In genomic region chr6:168104636-168105035, GRCh38 we compare ENCODE assay signal across 20 cellular contexts. TPM values are rescaled to one million over a fixed set of nuclear protein-coding genes. Genes with fewer than 3 reads are reported as not detected.
"Had no signal": no experiment of that assay in that cellular context is flagged by ENCODE, and none has a peak within 500 bp of the region (broad histone marks: within the 10 kb centered on the region; RNA-seq: fewer than 3 reads in every experiment).

No MANE protein-coding gene starts in this region.

- ATAC-seq: esophagus mucosa; heart right ventricle; mucosa of descending colon; naive thymus-derived CD8-positive, alpha-beta T cell; stimulated activated effector memory CD8-positive, alpha-beta T cell treated with anti-CD3 and anti-CD28 coated beads, Interleukin-12 subunit alpha, Interleukin-12 subunit beta, amount 100 ng/mL, for 72 hours; stimulated activated naive CD8-positive, alpha-beta T cell treated with anti-CD3 and anti-CD28 coated beads, Interleukin-15, Interleukin-2, amounts not matched to agents 100 U/mL and 50 U/mL, for 24 hours had no signal

- H3K27ac Mint-ChIP-seq: naive thymus-derived CD8-positive, alpha-beta T cell; stimulated activated effector memory CD8-positive, alpha-beta T cell treated with anti-CD3 and anti-CD28 coated beads, Interleukin-12 subunit alpha, Interleukin-12 subunit beta, amount 100 ng/mL, for 72 hours had no signal

- H3K4me3 Mint-ChIP-seq: central memory CD8-positive, alpha-beta T cell; naive thymus-derived CD8-positive, alpha-beta T cell; stimulated activated effector memory CD8-positive, alpha-beta T cell treated with anti-CD3 and anti-CD28 coated beads, Interleukin-12 subunit alpha, Interleukin-12 subunit beta, amount 100 ng/mL, for 72 hours had no signal

- H3K9me3 ChIP-seq: heart right ventricle, mucosa of descending colon, neutrophil, suprapubic skin, thyroid gland had no signal

- DNase-seq: effector memory CD4-positive, alpha-beta T cell; heart right ventricle; hypothalamus; mammary epithelial cell; mucosa of descending colon; small intestine; stimulated activated CD4-positive, alpha-beta T cell treated with anti-CD3 and anti-CD28 coated beads, Interleukin-4, amount 100 ng/mL, for 1 hour; stimulated activated CD8-positive, alpha-beta memory T cell treated with anti-CD3 and anti-CD28 coated beads, Interleukin-4, amount 100 ng/mL, for 48 hours; stimulated activated naive CD8-positive, alpha-beta T cell treated with anti-CD3 and anti-CD28 coated beads, Interleukin-15, Interleukin-2, amounts not matched to agents 100 U/mL and 50 U/mL, for 24 hours; thyroid gland had no signal

- H3K36me3 Mint-ChIP-seq: naive thymus-derived CD8-positive, alpha-beta T cell; stimulated activated effector memory CD8-positive, alpha-beta T cell treated with anti-CD3 and anti-CD28 coated beads, Interleukin-12 subunit alpha, Interleukin-12 subunit beta, amount 100 ng/mL, for 72 hours had no signal

- H3K27ac ChIP-seq: heart right ventricle, neutrophil, suprapubic skin, thyroid gland had no signal

- H3K36me3 ChIP-seq: heart right ventricle, neutrophil, suprapubic skin, thyroid gland had no signal

- H3K4me3 ChIP-seq: heart right ventricle, mucosa of descending colon, suprapubic skin, thyroid gland had no signal

- H3K4me1 Mint-ChIP-seq: central memory CD8-positive, alpha-beta T cell; naive thymus-derived CD8-positive, alpha-beta T cell; stimulated activated effector memory CD8-positive, alpha-beta T cell treated with anti-CD3 and anti-CD28 coated beads, Interleukin-12 subunit alpha, Interleukin-12 subunit beta, amount 100 ng/mL, for 72 hours had no signal

- H3K9me3 Mint-ChIP-seq: central memory CD8-positive, alpha-beta T cell; naive thymus-derived CD8-positive, alpha-beta T cell; stimulated activated effector memory CD8-positive, alpha-beta T cell treated with anti-CD3 and anti-CD28 coated beads, Interleukin-12 subunit alpha, Interleukin-12 subunit beta, amount 100 ng/mL, for 72 hours had no signal

RNA-seq across cellular contexts. Expression of gene FRMD1, which starts 25.6 kb away (rescaled TPM):
- total RNA-seq: esophagus mucosa; fibroblast of lung; frontal cortex; mammary epithelial cell; naive thymus-derived CD8-positive, alpha-beta T cell; pulmonary artery endothelial cell had no signal
- polyA plus RNA-seq: fibroblast of lung; naive thymus-derived CD8-positive, alpha-beta T cell; neural cell had no signal
